In the genomic region with DNA sequence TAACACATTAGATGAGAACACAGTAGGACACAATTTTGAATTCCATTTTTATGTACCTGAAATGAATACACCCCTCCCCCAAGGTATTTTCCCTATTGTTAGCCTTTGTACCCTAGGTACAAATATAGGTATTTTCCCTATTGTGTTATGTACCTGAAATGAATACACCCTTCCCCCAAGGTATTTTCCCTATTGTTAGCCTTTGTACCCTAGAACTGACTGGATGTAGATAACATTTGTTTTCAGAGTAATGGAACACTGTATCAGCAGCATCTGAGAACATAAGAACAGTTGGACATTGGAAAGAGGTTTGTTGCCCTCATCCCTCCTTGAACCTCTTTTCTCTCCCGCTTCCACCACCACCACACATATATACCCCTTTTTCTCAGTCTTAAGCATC, we compare ENCODE assay signal across 1 cellular context.
TF ChIP-seq lines count a peak whose summit lies in the region.

No MANE protein-coding gene starts in this region.

TF ChIP-seq in HepG2, 621 proteins besides CTCF, POLR2A, EP300 and RAD21 (continued from another document):
- TF ChIP-seq, protein P1, sequence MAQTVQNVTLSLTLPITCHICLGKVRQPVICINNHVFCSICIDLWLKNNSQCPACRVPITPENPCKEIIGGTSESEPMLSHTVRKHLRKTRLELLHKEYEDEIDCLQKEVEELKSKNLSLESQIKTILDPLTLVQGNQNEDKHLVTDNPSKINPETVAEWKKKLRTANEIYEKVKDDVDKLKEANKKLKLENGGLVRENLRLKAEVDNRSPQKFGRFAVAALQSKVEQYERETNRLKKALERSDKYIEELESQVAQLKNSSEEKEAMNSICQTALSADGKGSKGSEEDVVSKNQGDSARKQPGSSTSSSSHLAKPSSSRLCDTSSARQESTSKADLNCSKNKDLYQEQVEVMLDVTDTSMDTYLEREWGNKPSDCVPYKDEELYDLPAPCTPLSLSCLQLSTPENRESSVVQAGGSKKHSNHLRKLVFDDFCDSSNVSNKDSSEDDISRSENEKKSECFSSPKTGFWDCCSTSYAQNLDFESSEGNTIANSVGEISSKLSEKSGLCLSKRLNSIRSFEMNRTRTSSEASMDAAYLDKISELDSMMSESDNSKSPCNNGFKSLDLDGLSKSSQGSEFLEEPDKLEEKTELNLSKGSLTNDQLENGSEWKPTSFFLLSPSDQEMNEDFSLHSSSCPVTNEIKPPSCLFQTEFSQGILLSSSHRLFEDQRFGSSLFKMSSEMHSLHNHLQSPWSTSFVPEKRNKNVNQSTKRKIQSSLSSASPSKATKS (CRISPR knock-in tag; IDR thresholded peaks at IDR 0.05) = no peak
- no peak for TF ChIP-seq RFXAP (CRISPR knock-in tag; IDR thresholded peaks at IDR 0.05; ENCODE audit: borderline replicate concordance)
- TF ChIP-seq PHF20 (CRISPR knock-in tag; IDR thresholded peaks at IDR 0.05) = no peak
